8 cellular contexts compared by ENCODE assay signal in genomic region chr9:34646211-34647083, GRCh38. TPM values are rescaled to one million over a fixed set of nuclear protein-coding genes. Genes with fewer than 3 reads are reported as not detected.
A peak's percentile ranks its signal among the peaks of the same experiment; 100 is the strongest.
DNase-seq lines count a peak whose midpoint lies in the region; ATAC-seq lines count a peak whose summit lies in the region.

Gene GALT (plus strand): TSS chr9:34646675. CDS start chr9:34646705, 30 bp downstream.

- peak within 1 kb of the TSS; percentile 85 to 87 for H2BK12ac ChIP-seq in mesenchymal stem cell (ENCODE audit: low read length in 2 of 2)

- H3K4me3 ChIP-seq in effector memory CD4-positive, alpha-beta T cell (ENCODE audit: insufficient read depth, low read depth, low read length, poor library complexity, severe bottlenecking), result peak within 1 kb of the TSS; percentile 88
- H3K4me3 ChIP-seq in mesenchymal stem cell (ENCODE audit: insufficient read depth in 1 of 2, low read depth in 1 of 2, low read length in 2 of 2), result peak within 1 kb of the TSS; percentile 80 to 86

- peak within 1 kb of the TSS; percentile 12 for H2BK5ac ChIP-seq in mesenchymal stem cell (ENCODE audit: low read depth, low read length, poor library complexity, severe bottlenecking)

- peak within 1 kb of the TSS; percentile 71 for H4K8ac ChIP-seq in mesenchymal stem cell (ENCODE audit: low read length)

- 6% methylated on average over 43 of the region's 43 CpGs for WGBS in mesenchymal stem cell

- H2BK15ac ChIP-seq in mesenchymal stem cell (ENCODE audit: low read depth, poor library complexity, severe bottlenecking), result peak within 1 kb of the TSS; percentile 49

- DNase-seq in COLO829 (ENCODE audit: low spot score), result peak; percentile 95
- peak; percentile 56 for DNase-seq in HS-5 (ENCODE audit: low read depth)
- peak; percentile 91 for DNase-seq in NK-92 treated with Interleukin-12 subunit alpha and Interleukin-12 subunit beta, amount 100 ng/mL, for 24 hours (lab: John Stamatoyannopoulos, UW)
- peak; percentile 94 for DNase-seq in activated CD8-positive, alpha-beta memory T cell treated with anti-CD3 and anti-CD28 coated beads for 4 hours (ENCODE audit: low read depth in 2 of 2)
- DNase-seq in effector memory CD4-positive, alpha-beta T cell, result peak; percentile 87 to 97 (median 94)
- DNase-seq in mesenchymal stem cell, result peak; percentile 90
- DNase-seq in stimulated activated CD8-positive, alpha-beta memory T cell treated with anti-CD3 and anti-CD28 coated beads, Interleukin-12 subunit alpha, Interleukin-12 subunit beta, amount 100 ng/mL, for 24 hours (ENCODE audit: extremely low read depth), result peak; percentile 93

- no peaks in the 10 kb centered on the region for H3K9me3 ChIP-seq in effector memory CD4-positive, alpha-beta T cell (ENCODE audit: control insufficient read depth, low read length)
- H3K9me3 ChIP-seq in mesenchymal stem cell (ENCODE audit: control insufficient read depth, low read length), result no peaks in the 10 kb centered on the region

- H2BK120ac ChIP-seq in mesenchymal stem cell (ENCODE audit: low read depth, low read length), result peak within 1 kb of the TSS; percentile 21

- peak; percentile 34 for ATAC-seq in GM19468 (IDR thresholded peaks at IDR 0.05; ENCODE audit: extremely low read depth, unreplicated experiment)

- peak within 1 kb of the TSS; percentile 25 to 81 for H3K4ac ChIP-seq in mesenchymal stem cell (ENCODE audit: low read depth in 1 of 2, low read length in 2 of 2)

- H3K14ac ChIP-seq in mesenchymal stem cell (ENCODE audit: low read length in 2 of 2), result peak within 1 kb of the TSS in 1 of 2 experiments; percentile 95

- H3K9ac ChIP-seq in mesenchymal stem cell (ENCODE audit: low read length), result peak within 1 kb of the TSS; percentile 91

- peak within 1 kb of the TSS in 1 of 2 experiments; percentile 98 for H3K23ac ChIP-seq in mesenchymal stem cell (ENCODE audit: low read length in 2 of 2)

- peak within 1 kb of the TSS; percentile 88 for H3K4me2 ChIP-seq in mesenchymal stem cell (ENCODE audit: low read length, poor library complexity, severe bottlenecking)

- H4K91ac ChIP-seq in mesenchymal stem cell (ENCODE audit: low read length), result peak within 1 kb of the TSS; percentile 83

- peak within 1 kb of the TSS; percentile 90 to 97 for H3K18ac ChIP-seq in mesenchymal stem cell (ENCODE audit: low read depth in 1 of 2, low read length in 2 of 2)

- peaks cover 29% of the 10 kb centered on the region for H3K36me3 ChIP-seq in effector memory CD4-positive, alpha-beta T cell (ENCODE audit: control insufficient read depth, insufficient read depth, low read length)
- H3K36me3 ChIP-seq in mesenchymal stem cell (ENCODE audit: control insufficient read depth in 1 of 2, insufficient read depth in 2 of 2, low read depth in 1 of 2, low read length in 2 of 2), result peaks cover 27 to 28% of the 10 kb centered on the region in 2 experiments

- peak within 1 kb of the TSS; percentile 67 for H2AFZ ChIP-seq in mesenchymal stem cell (ENCODE audit: low read depth, low read length)

- peak within 1 kb of the TSS; percentile 43 for H2AK5ac ChIP-seq in mesenchymal stem cell (ENCODE audit: low read length, severe bottlenecking)

- H3K79me1 ChIP-seq in mesenchymal stem cell (replicated peaks; ENCODE audit: low read length, poor library complexity, severe bottlenecking), result peaks cover 26% of the 10 kb centered on the region

- H3K27ac ChIP-seq in effector memory CD4-positive, alpha-beta T cell (ENCODE audit: insufficient read depth, low read length, poor library complexity, severe bottlenecking), result peak within 1 kb of the TSS; percentile 79
- peak within 1 kb of the TSS; percentile 75 for H3K27ac ChIP-seq in mesenchymal stem cell (ENCODE audit: low read length, poor library complexity, severe bottlenecking)

- no peaks in the 10 kb centered on the region for H3K27me3 ChIP-seq in effector memory CD4-positive, alpha-beta T cell (replicated peaks; ENCODE audit: control insufficient read depth, insufficient read depth, low read length, poor library complexity, severe bottlenecking)
- no peaks in the 10 kb centered on the region for H3K27me3 ChIP-seq in mesenchymal stem cell (ENCODE audit: control insufficient read depth in 1 of 2, insufficient read depth in 1 of 2, low read length in 2 of 2)

- peaks cover 19% of the 10 kb centered on the region for H3K4me1 ChIP-seq in effector memory CD4-positive, alpha-beta T cell (ENCODE audit: control insufficient read depth, insufficient read depth, low read length, poor library complexity, severe bottlenecking)
- H3K4me1 ChIP-seq in mesenchymal stem cell (ENCODE audit: control insufficient read depth, insufficient read depth, low read depth, low read length), result peaks cover 26% of the 10 kb centered on the region

RNA-seq across cellular contexts. Expression of gene GALT, which starts in this region (rescaled TPM):
- 28.6 TPM for polyA plus RNA-seq in mesenchymal stem cell (2013, experiment 1 of 2)
- 26.5 TPM for polyA plus RNA-seq in mesenchymal stem cell (2013, experiment 2 of 2)

Comparison
In these comparisons a context has a peak if more than half of its experiments do, and no peak if none do; other contexts are left out.
1. Peak in every context shown above with its lines: DNase-seq, ATAC-seq, H3K4me3 ChIP-seq and H3K27ac ChIP-seq.